23 cellular contexts compared by ENCODE assay signal in the genomic region with DNA sequence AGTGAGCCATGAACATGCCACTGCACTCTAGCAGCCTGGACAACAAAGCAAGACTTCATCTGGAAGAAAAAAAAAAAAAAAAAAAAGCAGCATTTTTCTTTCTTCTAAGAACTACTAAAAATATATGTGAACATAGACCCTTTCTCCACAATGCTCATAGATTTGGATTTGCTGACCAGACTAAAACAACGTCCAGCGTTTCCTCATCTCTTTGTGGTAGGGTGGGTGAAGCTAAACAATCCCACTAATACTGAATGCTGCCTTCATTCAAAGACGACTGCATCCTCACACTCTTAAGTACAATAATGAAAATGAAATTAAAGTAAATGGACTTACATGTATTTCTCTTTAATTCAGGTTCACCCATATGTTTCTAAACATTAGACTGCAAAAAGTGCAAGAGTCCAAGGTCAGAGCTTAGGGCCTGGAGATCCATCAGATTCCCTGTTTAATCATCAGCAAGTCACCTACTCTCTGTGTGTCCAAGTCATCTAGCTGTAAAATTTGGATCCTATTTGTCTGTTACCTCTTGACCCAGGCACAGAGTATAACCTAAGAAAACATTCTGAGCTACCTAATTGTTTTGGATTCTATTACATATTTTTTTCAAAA.
"Had no signal": no experiment of that assay in that cellular context is flagged by ENCODE, and none has a peak within 500 bp of the region (broad histone marks: within the 10 kb centered on the region; RNA-seq: fewer than 3 reads in every experiment).

No MANE protein-coding gene starts in this region.

- H3K4me3 Mint-ChIP-seq: immature natural killer cell, mesothelial cell of epicardium, naive B cell had no signal

- H3K27me3 ChIP-seq: esophagus muscularis mucosa, foreskin keratinocyte, gastroesophageal sphincter, heart left ventricle, hepatocyte had no signal

- DNase-seq: dermis blood vessel endothelial cell; dorsolateral prefrontal cortex; effector CD4-positive, alpha-beta T cell; effector memory CD4-positive, alpha-beta T cell; foreskin keratinocyte; heart left ventricle; hypothalamus; immature natural killer cell; left cardiac atrium; left ventricle myocardium inferior; lower lobe of right lung; mesenchymal stem cell; mucosa of descending colon; naive B cell had no signal

- H3K27ac ChIP-seq: coronary artery, dorsolateral prefrontal cortex, esophagus muscularis mucosa, foreskin keratinocyte, gastroesophageal sphincter, heart left ventricle, hepatocyte, left ventricle myocardium inferior, lower lobe of right lung had no signal

- H3K27me3 Mint-ChIP-seq: naive B cell had no signal

- H3K9me3 ChIP-seq: esophagus muscularis mucosa, gastroesophageal sphincter, heart left ventricle, left ventricle myocardium inferior, lower lobe of right lung, mucosa of descending colon had no signal

- H2AFZ ChIP-seq: hepatocyte had no signal

- H3K4me2 ChIP-seq: hepatocyte had no signal

- ATAC-seq: foreskin keratinocyte, gastroesophageal sphincter, heart left ventricle, left cardiac atrium, lower lobe of right lung, mucosa of descending colon had no signal

- H3K9me3 Mint-ChIP-seq: immature natural killer cell, mesothelial cell of epicardium, naive B cell had no signal

- H3K4me3 ChIP-seq: coronary artery, dorsolateral prefrontal cortex, esophagus muscularis mucosa, gastroesophageal sphincter, heart left ventricle, hepatocyte, left ventricle myocardium inferior, lower lobe of right lung, mucosa of descending colon had no signal

- H3K27ac Mint-ChIP-seq: immature natural killer cell, mesothelial cell of epicardium, naive B cell had no signal

- H3K36me3 Mint-ChIP-seq: immature natural killer cell, mesothelial cell of epicardium, naive B cell had no signal

- FAIRE-seq: colon, endothelial cell of umbilical vein, frontal cortex, islet of Langerhans had no signal

- H3K36me3 ChIP-seq: esophagus muscularis mucosa, gastroesophageal sphincter, heart left ventricle, left ventricle myocardium inferior, lower lobe of right lung had no signal
